17 cellular contexts compared by ENCODE assay signal in genomic region chrX:34778961-34779360, GRCh38.
DNase-seq lines count a peak whose midpoint lies in the region; ATAC-seq and TF ChIP-seq lines count a peak whose summit lies in the region.
"Had no signal": no experiment of that assay in that cellular context is flagged by ENCODE, and none has a peak within 500 bp of the region (broad histone marks: within the 10 kb centered on the region; RNA-seq: fewer than 3 reads in every experiment).

No MANE protein-coding gene starts in this region.

- H3K9ac ChIP-seq in adipocyte (ENCODE audit: low read length) = no peak overlapping the region
- H3K9ac ChIP-seq: KMS-11 had no signal

- H3K4me3 ChIP-seq in adipocyte (ENCODE audit: low read length) = no peak overlapping the region
- H3K4me3 ChIP-seq in esophagus muscularis mucosa = no peak overlapping the region
- no peak overlapping the region for H3K4me3 ChIP-seq in spleen
- H3K4me3 ChIP-seq: upper lobe of left lung had no signal

- no peaks in the 10 kb centered on the region for H3K9me3 ChIP-seq in adipocyte (ENCODE audit: control insufficient read depth, low read length)
- H3K9me3 ChIP-seq in esophagus muscularis mucosa = no peaks in the 10 kb centered on the region
- no peaks in the 10 kb centered on the region for H3K9me3 ChIP-seq in spleen
- H3K9me3 ChIP-seq: upper lobe of left lung had no signal

- ATAC-seq in HG02885 (IDR thresholded peaks at IDR 0.05; ENCODE audit: poor library complexity, unreplicated experiment) = no peak
- ATAC-seq: left colon had no signal

- TF ChIP-seq POLR2A in esophagus muscularis mucosa (IDR thresholded peaks at IDR 0.05; ENCODE audit: low read depth) (no peak), spleen (IDR thresholded peaks at IDR 0.05) (no peak)

- no peak for TF ChIP-seq EP300 in esophagus muscularis mucosa (IDR thresholded peaks at IDR 0.05)

- DNase-seq in GM04503 (ENCODE audit: low read depth) = peak; percentile 71
- DNase-seq in adipocyte (ENCODE audit: low read depth) = peak; percentile 72
- peak; percentile 1 for DNase-seq in fibroblast of the conjunctiva (ENCODE audit: low read depth)
- peak; percentile 70 for DNase-seq in stromal cell of bone marrow (ENCODE audit: low read depth)
- no peak for DNase-seq in NCI-H2081 (lab: John Stamatoyannopoulos, UW)
- no peak for DNase-seq in esophagus muscularis mucosa (ENCODE audit: extremely low spot score)
- no peak for DNase-seq in spleen
- DNase-seq: activated CD8-positive, alpha-beta memory T cell treated with anti-CD3 and anti-CD28 coated beads for 24 hours; Calu3; left colon; NCI-H1417 treated with DMSO at 0.1 percent for 48 hours; NCI-H446 treated with DMSO at 0.1 percent for 48 hours; stimulated activated CD8-positive, alpha-beta memory T cell treated with anti-CD3 and anti-CD28 coated beads, Interleukin-4, amount 100 ng/mL, for 48 hours; upper lobe of left lung had no signal

- H3K4me1 ChIP-seq in adipocyte (ENCODE audit: control insufficient read depth, insufficient read depth, low read length) (peaks cover 16% of the 10 kb centered on the region), esophagus muscularis mucosa (no peaks in the 10 kb centered on the region), spleen (no peaks in the 10 kb centered on the region)
- H3K4me1 ChIP-seq: upper lobe of left lung had no signal

- intact Hi-C loops in esophagus muscularis mucosa (cut with DNase I) = no loop called here
- intact Hi-C loops in spleen (cut with DNase I; ENCODE audit: low total_unique reads) = no loop called here

- no peaks in the 10 kb centered on the region for H3K36me3 ChIP-seq in adipocyte (ENCODE audit: control insufficient read depth, insufficient read depth, low read length, severe bottlenecking)
- no peaks in the 10 kb centered on the region for H3K36me3 ChIP-seq in esophagus muscularis mucosa
- no peaks in the 10 kb centered on the region for H3K36me3 ChIP-seq in spleen
- H3K36me3 ChIP-seq: upper lobe of left lung had no signal

- 63% methylated on average over 2 of the region's 2 CpGs for WGBS in esophagus muscularis mucosa
- WGBS in spleen, 5 donors = 82 to 94% (median 85%) methylated on average over 2 of the region's 2 CpGs

- TF ChIP-seq CTCF in esophagus muscularis mucosa (IDR thresholded peaks at IDR 0.05) = no peak
- no peak for TF ChIP-seq CTCF in spleen (IDR thresholded peaks at IDR 0.05 in 8 of 11, conservative IDR thresholded peaks at IDR 0.05 in 3 of 11)

- no peak overlapping the region for H3K27ac ChIP-seq in esophagus muscularis mucosa (replicated peaks in 1 of 4)
- no peak overlapping the region for H3K27ac ChIP-seq in spleen
- H3K27ac ChIP-seq: KMS-11, upper lobe of left lung, VCaP had no signal

- H3K27me3 ChIP-seq in adipocyte (replicated peaks; ENCODE audit: control insufficient read depth, insufficient read depth, low read length) (no peaks in the 10 kb centered on the region), esophagus muscularis mucosa (no peaks in the 10 kb centered on the region), spleen (replicated peaks in 1 of 7) (no peaks in the 10 kb centered on the region)
- H3K27me3 ChIP-seq: upper lobe of left lung had no signal

Comparison
In these comparisons a context has a peak if more than half of its experiments do, and no peak if none do; other contexts are left out.
1. DNase-seq: peak in GM04503 (single experiment), adipocyte (single experiment), fibroblast of the conjunctiva (single experiment) and stromal cell of bone marrow (single experiment); none in NCI-H2081 (0 of 2), esophagus muscularis mucosa (single experiment) and spleen (single experiment).